In genomic region chr3:4406746-4407568, GRCh38 we compare ENCODE assay signal across 14 cellular contexts.
DNase-seq lines count a peak whose midpoint lies in the region; ATAC-seq and TF ChIP-seq lines count a peak whose summit lies in the region.
"Had no signal": no experiment of that assay in that cellular context is flagged by ENCODE, and none has a peak within 500 bp of the region (broad histone marks: within the 10 kb centered on the region; RNA-seq: fewer than 3 reads in every experiment).

No MANE protein-coding gene starts in this region.

- H3K27me3 ChIP-seq in spleen (replicated peaks in 1 of 7) = no peaks in the 10 kb centered on the region
- H3K27me3 ChIP-seq: ascending aorta had no signal

- H3K4me1 Mint-ChIP-seq in stimulated activated naive CD8-positive, alpha-beta T cell treated with anti-CD3 and anti-CD28 coated beads, Interleukin-15, Interleukin-2, amounts not matched to agents 100 ng/mL and 50 ng/mL, for 24 hours (ENCODE audit: low read depth) = peaks cover 60% of the 10 kb centered on the region

- TF ChIP-seq CTCF in VCaP (conservative IDR thresholded peaks at IDR 0.05) (no peak), spleen (IDR thresholded peaks at IDR 0.05 in 8 of 11, conservative IDR thresholded peaks at IDR 0.05 in 3 of 11) (no peak)

- TF ChIP-seq POLR2A in spleen (IDR thresholded peaks at IDR 0.05) = no peak

- peaks cover 0 to 97% (median 26%) of the 10 kb centered on the region in 6 donors for H3K36me3 ChIP-seq in spleen
- H3K36me3 ChIP-seq: thoracic aorta had no signal

- DNase-seq in activated CD4-positive, CD25-positive, alpha-beta regulatory T cell treated with anti-CD3 and anti-CD28 coated beads, Interleukin-2, amount 50 U/mL, for 72 hours = no peak
- no peak for DNase-seq in spleen
- DNase-seq in CD1c-positive myeloid dendritic cell (ENCODE audit: extremely low spot score) = no peak
- DNase-seq: activated CD4-positive, alpha-beta T cell treated with anti-CD3 and anti-CD28 coated beads, Interleukin-2, amount 10 ng/mL, durations not matched to agents 7 days and 5 days; foreskin melanocyte; NCI-H1092 treated with DMSO at 0.1 percent for 48 hours; stimulated activated CD4-positive, alpha-beta T cell treated with anti-CD3 and anti-CD28 coated beads, Interleukin-12 subunit alpha, Interleukin-12 subunit beta, amount 100 ng/mL, for 4 hours had no signal

- H3K27me3 Mint-ChIP-seq in stimulated activated naive CD8-positive, alpha-beta T cell treated with anti-CD3 and anti-CD28 coated beads, Interleukin-15, Interleukin-2, amounts not matched to agents 100 ng/mL and 50 ng/mL, for 24 hours = no peaks in the 10 kb centered on the region
- H3K27me3 Mint-ChIP-seq: activated CD4-positive, alpha-beta T cell treated with anti-CD3 and anti-CD28 coated beads, Interleukin-2, amount 10 ng/mL, durations not matched to agents 7 days and 5 days had no signal

- WGBS in spleen, 5 donors = 74 to 86% (median 83%) methylated on average over 4 of the region's 4 CpGs

- peaks cover 0 to 14% (median 0%) of the 10 kb centered on the region in 6 donors for H3K4me1 ChIP-seq in spleen

- no peak overlapping the region for H3K4me3 Mint-ChIP-seq in stimulated activated naive CD8-positive, alpha-beta T cell treated with anti-CD3 and anti-CD28 coated beads, Interleukin-15, Interleukin-2, amounts not matched to agents 100 ng/mL and 50 ng/mL, for 24 hours
- H3K4me3 Mint-ChIP-seq: activated CD4-positive, alpha-beta T cell treated with anti-CD3 and anti-CD28 coated beads, Interleukin-2, amount 10 ng/mL, durations not matched to agents 7 days and 5 days had no signal

- intact Hi-C loops in spleen (cut with DNase I; ENCODE audit: low total_unique reads) = no loop called here

- H3K27ac ChIP-seq in VCaP = peak overlapping the region; percentile 100
- H3K27ac ChIP-seq in spleen = no peak overlapping the region
- H3K27ac ChIP-seq: thoracic aorta had no signal

- H3K4me3 ChIP-seq in spleen = no peak overlapping the region
- H3K4me3 ChIP-seq: ascending aorta, thoracic aorta had no signal

- no peaks in the 10 kb centered on the region for H3K9me3 ChIP-seq in spleen
- H3K9me3 ChIP-seq: ascending aorta, thoracic aorta had no signal

- no peaks in the 10 kb centered on the region for H3K9me3 Mint-ChIP-seq in stimulated activated naive CD8-positive, alpha-beta T cell treated with anti-CD3 and anti-CD28 coated beads, Interleukin-15, Interleukin-2, amounts not matched to agents 100 ng/mL and 50 ng/mL, for 24 hours
- H3K9me3 Mint-ChIP-seq: activated CD4-positive, alpha-beta T cell treated with anti-CD3 and anti-CD28 coated beads, Interleukin-2, amount 10 ng/mL, durations not matched to agents 7 days and 5 days had no signal

- H3K36me3 Mint-ChIP-seq in stimulated activated naive CD8-positive, alpha-beta T cell treated with anti-CD3 and anti-CD28 coated beads, Interleukin-15, Interleukin-2, amounts not matched to agents 100 ng/mL and 50 ng/mL, for 24 hours (ENCODE audit: low read depth) = peaks cover 53% of the 10 kb centered on the region

- peak; percentile 63 to 74 for ATAC-seq in activated CD4-positive, CD25-positive, alpha-beta regulatory T cell treated with anti-CD3 and anti-CD28 coated beads, Interleukin-2, amount 50 U/mL, for 24 hours
- ATAC-seq in HG02973 (IDR thresholded peaks at IDR 0.05; ENCODE audit: unreplicated experiment) (peak; percentile 73), GM18519 (IDR thresholded peaks at IDR 0.05; ENCODE audit: low FRiP score, unreplicated experiment) (no peak)

- H3K27ac Mint-ChIP-seq in stimulated activated naive CD8-positive, alpha-beta T cell treated with anti-CD3 and anti-CD28 coated beads, Interleukin-15, Interleukin-2, amounts not matched to agents 100 ng/mL and 50 ng/mL, for 24 hours = peak overlapping the region; percentile 45
- H3K27ac Mint-ChIP-seq: activated CD4-positive, alpha-beta T cell treated with anti-CD3 and anti-CD28 coated beads, Interleukin-2, amount 10 ng/mL, durations not matched to agents 7 days and 5 days had no signal
